22 cellular contexts compared by ENCODE assay signal in the genomic region with DNA sequence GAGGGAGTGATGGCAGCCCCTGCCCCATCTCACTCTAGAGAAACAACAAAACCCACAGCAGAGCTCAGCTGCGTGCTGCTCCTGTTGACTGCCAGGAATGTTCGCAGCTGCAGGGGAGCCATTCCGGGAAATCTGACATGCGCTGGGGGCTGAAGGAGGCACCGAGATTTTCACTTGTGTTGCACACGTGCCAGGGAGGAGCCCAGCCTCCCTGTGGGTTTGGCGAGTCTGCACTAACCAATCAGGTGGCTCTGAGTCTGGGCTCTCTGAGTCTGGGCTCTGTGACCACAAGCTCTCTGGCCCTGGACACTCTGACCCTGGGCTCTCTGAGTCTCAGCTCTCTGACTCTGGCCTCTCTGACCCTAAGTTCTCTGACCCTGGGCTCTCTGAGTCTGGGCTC. TPM values are rescaled to one million over a fixed set of nuclear protein-coding genes. Genes with fewer than 3 reads are reported as not detected.
A peak's percentile ranks its signal among the peaks of the same experiment; 100 is the strongest.
DNase-seq lines count a peak whose midpoint lies in the region; ATAC-seq and TF ChIP-seq lines count a peak whose summit lies in the region.
"Had no signal": no experiment of that assay in that cellular context is flagged by ENCODE, and none has a peak within 500 bp of the region (broad histone marks: within the 10 kb centered on the region; RNA-seq: fewer than 3 reads in every experiment).

No MANE protein-coding gene starts in this region.

- in situ Hi-C loops in astrocyte of the cerebellum (cut with HindIII; ENCODE audit: low sequenced_read_pairs) = loop anchor here (10.0 kb wide), 1 partner anchor 64 kb away; no protein-coding TSS in a partner anchor

- H3K4me3 ChIP-seq in astrocyte of the cerebellum (ENCODE audit: low read depth, low read length) = no peak overlapping the region
- no peak overlapping the region for H3K4me3 ChIP-seq in psoas muscle
- H3K4me3 ChIP-seq: gastroesophageal sphincter had no signal

- H3K36me3 ChIP-seq in psoas muscle (ENCODE audit: insufficient read depth in 1 of 2, low read depth in 1 of 2) = no peaks in the 10 kb centered on the region
- H3K36me3 ChIP-seq: gastroesophageal sphincter had no signal

- DNase-seq in DMS 273 (lab: John Stamatoyannopoulos, UW; ENCODE audit: unreplicated experiment) = peak; percentile 45
- DNase-seq in DMS 273 treated with DMSO at 0.1 percent for 48 hours (lab: John Stamatoyannopoulos, UW) = no peak
- DNase-seq in astrocyte of the cerebellum (ENCODE audit: low read depth) = peak; percentile 11
- peak; percentile 81 for DNase-seq in islet precursor cell
- no peak for DNase-seq in activated CD4-positive, alpha-beta T cell treated with anti-CD3 and anti-CD28 coated beads, Interleukin-2, amount 50 U/mL, for 1 hour
- DNase-seq in NCI-H1048 (lab: John Stamatoyannopoulos, UW) = no peak
- no peak for DNase-seq in psoas muscle
- DNase-seq: activated CD4-positive, alpha-beta T cell treated with anti-CD3 and anti-CD28 coated beads, Interleukin-2, amount 10 ng/mL, durations not matched to agents 24 days and 14 days; activated naive CD8-positive, alpha-beta T cell treated with anti-CD3 and anti-CD28 coated beads for 36 hours; activated T-cell treated with anti-CD3 and anti-CD28 coated beads, Interleukin-2, amount 50 U/mL, for 24 hours; CD8-positive, alpha-beta T cell; HCEC 1CT; immature natural killer cell; NCI-H1417 treated with DMSO at 0.1 percent for 48 hours; nucleus accumbens; SIG-M5; stimulated activated CD4-positive, alpha-beta T cell treated with anti-CD3 and anti-CD28 coated beads, Interleukin-4, amount 100 ng/mL, for 4 hours; T1000 had no signal

- no peak for ATAC-seq in HG03469 (IDR thresholded peaks at IDR 0.05; ENCODE audit: unreplicated experiment)
- ATAC-seq in psoas muscle = no peak
- ATAC-seq: CD8-positive, alpha-beta T cell; gastroesophageal sphincter had no signal

- TF ChIP-seq CTCF in astrocyte of the cerebellum (IDR thresholded peaks at IDR 0.05; ENCODE audit: low read depth, low read length, missing control alignments) = no peak
- no peak for TF ChIP-seq CTCF in psoas muscle (IDR thresholded peaks at IDR 0.05)

- WGBS in psoas muscle, 3 donors = 14 to 20% (median 15%) methylated on average over 7 of the region's 7 CpGs

- H3K27me3 ChIP-seq in psoas muscle (ENCODE audit: insufficient read depth in 3 of 3, low read length in 2 of 3) = peaks cover 0 to 11% (median 9%) of the 10 kb centered on the region in 3 donors

- H3K27ac ChIP-seq in psoas muscle = no peak overlapping the region
- H3K27ac ChIP-seq: 22Rv1, gastroesophageal sphincter, KMS-11 had no signal

- H3K4me1 ChIP-seq in psoas muscle = no peaks in the 10 kb centered on the region
- H3K4me1 ChIP-seq: gastroesophageal sphincter had no signal

- intact Hi-C loops in psoas muscle (cut with DNase I) = no loop called here

- no peaks in the 10 kb centered on the region for H3K9me3 ChIP-seq in psoas muscle
- H3K9me3 ChIP-seq: gastroesophageal sphincter had no signal

RNA-seq across cellular contexts. Expression of a gene that starts 10.5 kb away (rescaled TPM):
- total RNA-seq in psoas muscle = not detected
- not detected for polyA plus RNA-seq in psoas muscle
- total RNA-seq: activated CD4-positive, alpha-beta T cell treated with anti-CD3 and anti-CD28 coated beads, Interleukin-2, amount 10 ng/mL, durations not matched to agents 24 days and 14 days; activated naive CD8-positive, alpha-beta T cell treated with anti-CD3 and anti-CD28 coated beads for 36 hours; CD8-positive, alpha-beta T cell; gastroesophageal sphincter had no signal
- polyA plus RNA-seq: immature natural killer cell had no signal

RNA-seq across cellular contexts. Expression of a gene that starts 33.6 kb away (rescaled TPM):
- total RNA-seq in psoas muscle = not detected
- not detected for polyA plus RNA-seq in psoas muscle
- total RNA-seq: activated CD4-positive, alpha-beta T cell treated with anti-CD3 and anti-CD28 coated beads, Interleukin-2, amount 10 ng/mL, durations not matched to agents 24 days and 14 days; activated naive CD8-positive, alpha-beta T cell treated with anti-CD3 and anti-CD28 coated beads for 36 hours; CD8-positive, alpha-beta T cell; gastroesophageal sphincter had no signal
- polyA plus RNA-seq: immature natural killer cell had no signal

Comparison
In these comparisons a context has a peak if more than half of its experiments do, and no peak if none do; other contexts are left out.
1. DNase-seq: peak in DMS 273 (single experiment), astrocyte of the cerebellum (single experiment) and islet precursor cell (single experiment); none in DMS 273 treated with DMSO at 0.1 percent for 48 hours (single experiment), activated CD4-positive, alpha-beta T cell treated with anti-CD3 and anti-CD28 coated beads, Interleukin-2, amount 50 U/mL, for 1 hour (single experiment), NCI-H1048 (single experiment) and psoas muscle (0 of 2).